8 cellular contexts compared by ENCODE assay signal in the genomic region with DNA sequence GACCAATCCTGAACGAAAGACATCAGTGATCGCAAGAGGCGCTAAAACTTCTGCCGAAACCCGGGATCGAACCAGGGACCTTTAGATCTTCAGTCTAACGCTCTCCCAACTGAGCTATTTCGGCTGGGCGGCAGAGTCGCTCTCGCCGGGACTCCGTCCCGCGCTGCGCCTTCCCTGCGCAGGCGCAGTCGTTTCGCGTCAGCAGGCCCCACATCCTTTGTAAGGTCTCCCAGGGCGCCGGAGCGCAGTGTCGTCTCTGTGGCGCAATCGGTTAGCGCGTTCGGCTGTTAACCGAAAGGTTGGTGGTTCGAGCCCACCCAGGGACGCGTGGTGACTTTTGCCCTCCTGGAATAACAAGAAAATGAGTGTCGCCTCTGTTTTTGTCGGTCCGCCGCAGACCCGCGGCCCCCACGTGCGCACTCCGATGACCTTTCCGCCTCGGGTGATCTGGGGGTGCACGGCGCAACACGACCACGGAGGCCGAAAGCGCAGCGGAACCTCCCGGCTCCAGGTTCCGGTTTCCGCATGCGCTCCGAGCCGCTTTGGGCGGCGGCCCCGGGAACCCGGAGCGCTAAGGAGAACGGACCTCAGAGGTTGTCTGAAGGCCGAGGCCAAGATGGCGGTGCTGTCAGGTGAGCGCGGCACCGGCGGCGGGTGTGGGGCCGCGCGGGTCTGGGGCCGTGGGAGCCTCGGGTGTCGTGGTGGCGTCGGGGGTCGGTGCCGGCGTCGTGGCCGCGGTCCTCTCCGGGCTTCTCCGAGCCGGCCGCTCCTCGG. TPM values are rescaled to one million over a fixed set of nuclear protein-coding genes. Genes with fewer than 3 reads are reported as not detected.
A peak's percentile ranks its signal among the peaks of the same experiment; 100 is the strongest.
DNase-seq lines count a peak whose midpoint lies in the region; ATAC-seq, FAIRE-seq and TF ChIP-seq lines count a peak whose summit lies in the region.

TSS of gene NDUFS7 (plus strand) at position 597 of the 774 bp plus-strand sequence. CDS start at position 617, 20 bp downstream.

- H2AK5ac ChIP-seq in H1 (ENCODE audit: low read depth, low read length) (no peak within 1 kb of the TSS), mesendoderm (ENCODE audit: low read length) (no peak within 1 kb of the TSS)

- peaks cover 0 to 7% (median 3%) of the 10 kb centered on the region in 4 experiments; a peak in 3 of 7 replicates for H3K4me1 ChIP-seq in H1 (replicated peaks in 1 of 4; ENCODE audit: control insufficient read depth in 3 of 4, insufficient read depth in 4 of 4, low read length in 3 of 4)
- H3K4me1 ChIP-seq in mesendoderm (ENCODE audit: control insufficient read depth, low read depth, low read length) = no peaks in the 10 kb centered on the region

- H2BK15ac ChIP-seq in H1 (ENCODE audit: low read length) (no peak within 1 kb of the TSS), mesendoderm (replicated peaks; ENCODE audit: low read depth) (no peak within 1 kb of the TSS)

- H3K27me3 ChIP-seq in H1 (replicated peaks in 1 of 4; ENCODE audit: control insufficient read depth in 3 of 4, extremely low read depth in 1 of 4, insufficient read depth in 3 of 4, low read length in 3 of 4) = no peaks in the 10 kb centered on the region
- no peaks in the 10 kb centered on the region for H3K27me3 ChIP-seq in mesendoderm (ENCODE audit: insufficient read depth, low read length, poor library complexity)

- H3K27ac ChIP-seq in H1 (ENCODE audit: low read depth, low read length) (peak within 1 kb of the TSS; percentile 61; the same call in 1 of the 2 replicates), mesendoderm (ENCODE audit: low read depth, low read length) (peak within 1 kb of the TSS; percentile 76)

- 2% methylated on average over 69 of the region's 90 CpGs; no CpG with 5 or more reads in 1 of the 2 experiments for WGBS in H1 (ENCODE audit: extremely low coverage in 1 of 2, insufficient coverage in 1 of 2, insufficient read length in 1 of 2, insufficient replicate concordance in 2 of 2, low coverage in 1 of 2, low lambda C conversion rate in 2 of 2, missing lambda C conversion rate in 1 of 2), 2 experiments
- WGBS in mesendoderm (ENCODE audit: extremely low coverage, insufficient coverage, low lambda C conversion rate) = no CpG with 5 or more reads among the region's 90 CpGs

- peak in 2 of 3 experiments; percentile 18 to 34; a peak in 2 of 4 replicates for TF ChIP-seq CTCF in H1 (IDR thresholded peaks at IDR 0.05; ENCODE audit: control extremely low read depth in 1 of 3, insufficient read depth in 1 of 3, low read depth in 1 of 3, low read length in 3 of 3)

- H3K79me2 ChIP-seq in H1 (ENCODE audit: control insufficient read depth in 1 of 2, insufficient read depth in 2 of 2, low read length in 2 of 2) (0 out of 4 replicates have a peak, but pooled peaks cover 0 to 4% of the 10 kb centered on the region in 2 experiments), mesendoderm (ENCODE audit: control insufficient read depth, insufficient read depth, low read length) (no peaks in the 10 kb centered on the region)

- H2BK5ac ChIP-seq in H1 (ENCODE audit: low read depth, low read length) = 0 out of 2 replicates have a peak within 1 kb of the TSS, but pooled peaks have one; percentile 78
- no peak within 1 kb of the TSS for H2BK5ac ChIP-seq in mesendoderm (ENCODE audit: low read length)

- H4K5ac ChIP-seq in H1 (ENCODE audit: insufficient read length, low read depth, low read length) (peak within 1 kb of the TSS; percentile 82), mesendoderm (ENCODE audit: low read length) (no peak within 1 kb of the TSS)

- H3K23me2 ChIP-seq in H1 (ENCODE audit: low read depth, low read length) = peaks cover 6% of the 10 kb centered on the region; the same call in 1 of the 2 replicates

- TF ChIP-seq EP300 in H1 (IDR thresholded peaks at IDR 0.05; ENCODE audit: borderline replicate concordance in 1 of 2, low read depth in 2 of 2, low read length in 2 of 2) = peak; percentile 43 to 91

- H3K9me3 ChIP-seq in H1 (ENCODE audit: insufficient read depth in 2 of 2, low read depth in 1 of 2, low read length in 1 of 2) = no peaks in the 10 kb centered on the region

- no peak within 1 kb of the TSS for H2BK20ac ChIP-seq in H1 (ENCODE audit: low read length)

- peaks cover 2 to 13% of the 10 kb centered on the region in 2 experiments for H4K20me1 ChIP-seq in H1 (replicated peaks in 1 of 2; ENCODE audit: control insufficient read depth in 1 of 2, insufficient read depth in 2 of 2, low read length in 2 of 2)

- no peak within 1 kb of the TSS for H4K91ac ChIP-seq in H1 (replicated peaks; ENCODE audit: insufficient read length, low read length)

- H4K8ac ChIP-seq in H1 (ENCODE audit: extremely low read depth, insufficient read depth, low read length) (peak within 1 kb of the TSS; percentile 95), mesendoderm (ENCODE audit: low read depth, low read length) (no peak within 1 kb of the TSS)

- peak within 1 kb of the TSS; percentile 81 to 93 for H3K4me2 ChIP-seq in H1 (ENCODE audit: insufficient read depth in 1 of 2, low read depth in 2 of 2, low read length in 2 of 2)
- peak within 1 kb of the TSS; percentile 88 for H3K4me2 ChIP-seq in mesendoderm (ENCODE audit: low read length)

- no peak within 1 kb of the TSS for H2AFZ ChIP-seq in H1 (ENCODE audit: low read length)

- peak within 1 kb of the TSS; percentile 63 to 88 (median 81) for H3K9ac ChIP-seq in H1 (replicated peaks in 1 of 4; ENCODE audit: extremely low read depth in 1 of 4, low read depth in 3 of 4, low read length in 3 of 4)
- peak within 1 kb of the TSS; percentile 83 for H3K9ac ChIP-seq in mesendoderm (ENCODE audit: low read length)

- H3K23ac ChIP-seq in H1 (ENCODE audit: insufficient read length) (no peak within 1 kb of the TSS), mesendoderm (ENCODE audit: low read length) (no peak within 1 kb of the TSS)

- H2BK12ac ChIP-seq in H1 (ENCODE audit: low read depth, low read length) = no peak within 1 kb of the TSS

- CTCF ChIA-PET in H1 (lab: Charles Lee; ENCODE audit: partially characterized antibody) = interaction anchor here (0.8 to 1.6 kb wide), 6 partner anchors 11 to 106 kb away, joined by 3 to 7 read pairs (median 4); no protein-coding TSS in a partner anchor

- in situ Hi-C loops in Caki2 (cut with HindIII; ENCODE audit: low pct_unique_long_range_greater_than_20kb, low sequenced_read_pairs) = no loop called here

- H3K14ac ChIP-seq in H1 (ENCODE audit: insufficient read length) = no peak within 1 kb of the TSS

- H3K18ac ChIP-seq in H1 (ENCODE audit: extremely low read depth, low read length) (no peak within 1 kb of the TSS; the same call in none of the 2 replicates), mesendoderm (ENCODE audit: low read length) (no peak within 1 kb of the TSS)

- H3K36me3 ChIP-seq in H1 (ENCODE audit: control insufficient read depth in 2 of 4, insufficient read depth in 4 of 4, low read length in 3 of 4) (no peaks in the 10 kb centered on the region; a peak in 1 of 8 replicates), mesendoderm (ENCODE audit: control insufficient read depth, insufficient read depth, low read length) (no peaks in the 10 kb centered on the region)

- H3K4ac ChIP-seq in H1 (replicated peaks; ENCODE audit: insufficient read length, low read depth, low read length) (peak within 1 kb of the TSS; percentile 32), mesendoderm (ENCODE audit: low read depth, low read length) (peak within 1 kb of the TSS; percentile 46)

- H3K79me1 ChIP-seq in H1 (ENCODE audit: low read depth, low read length) (0 out of 2 replicates have a peak, but pooled peaks cover 4% of the 10 kb centered on the region), mesendoderm (ENCODE audit: low read length) (peaks cover 2% of the 10 kb centered on the region)

- H2BK120ac ChIP-seq in H1 (replicated peaks; ENCODE audit: low read depth, low read length) (no peak within 1 kb of the TSS), mesendoderm (ENCODE audit: low read depth, low read length) (no peak within 1 kb of the TSS)

- H3K56ac ChIP-seq in H1 (replicated peaks; ENCODE audit: insufficient read length, low read depth, low read length) (peak within 1 kb of the TSS; percentile 79), mesendoderm (ENCODE audit: low read length) (peak within 1 kb of the TSS; percentile 89)

- peak in 1 of 2 experiments; percentile 63; a peak in 2 of 3 replicates for TF ChIP-seq POLR2A in H1 (IDR thresholded peaks at IDR 0.05; ENCODE audit: control extremely low read depth in 1 of 2, low read depth in 2 of 2, low read length in 2 of 2)

- POLR2A ChIA-PET in H1 (lab: Charles Lee; ENCODE audit: partially characterized antibody) = interaction anchor here (0.9 to 2.7 kb wide), 12 partner anchors 10 to 117 kb away, joined by 3 to 10 read pairs (median 4); partner anchors contain the start of genes CIRBP and FAM174C

- peak in 1 of 2 experiments; percentile 27; a peak in 1 of 4 replicates for TF ChIP-seq RAD21 in H1 (IDR thresholded peaks at IDR 0.05 in 1 of 2, conservative IDR thresholded peaks at IDR 0.05 in 1 of 2; ENCODE audit: low read depth in 2 of 2, low read length in 2 of 2)

- DNase-seq in Caki2 (ENCODE audit: low read depth) = peak; percentile 71
- DNase-seq in HUDEP-2 (lab: John Stamatoyannopoulos, UW; ENCODE audit: unreplicated experiment in 76 of 76) = peak; percentile 69 to 100 (median 94)
- peak; percentile 84 for DNase-seq in NOMO-1 treated with dmso at 0.1 percent for 144 hours (lab: John Stamatoyannopoulos, UW; ENCODE audit: unreplicated experiment)
- peak; percentile 82 to 91 for DNase-seq in activated CD8-positive, alpha-beta memory T cell treated with anti-CD3 and anti-CD28 coated beads for 4 hours (ENCODE audit: low read depth in 2 of 2)
- peak; percentile 79 to 99 for DNase-seq in H1 (ENCODE audit: low read depth in 1 of 2, low spot score in 2 of 2)
- peak; percentile 93 for DNase-seq in mesendoderm
- peak; percentile 89 for DNase-seq in stimulated activated CD8-positive, alpha-beta memory T cell treated with anti-CD3 and anti-CD28 coated beads, Interleukin-15, amount 100 ng/mL, for 1 hour (ENCODE audit: low read depth)

- H3K4me3 ChIP-seq in H1 (ENCODE audit: extremely low read depth in 1 of 4, insufficient read depth in 2 of 4, low read depth in 3 of 4, low read length in 4 of 4) (peak within 1 kb of the TSS; percentile 67 to 91 (median 88)), mesendoderm (ENCODE audit: low read length) (peak within 1 kb of the TSS; percentile 76)

- ATAC-seq in GM21381 (IDR thresholded peaks at IDR 0.05; ENCODE audit: unreplicated experiment) = peak; percentile 72

- FAIRE-seq in H1 (lab: Jason Lieb, UNC) = peak; percentile 88

RNA-seq across cellular contexts. Expression of gene NDUFS7, which starts in this region (rescaled TPM):
- 43.2 and 58.6 TPM in 2 replicates for total RNA-seq in Caki2 (2014; rRNA removed; shearing (Covaris generic); ENCODE audit: low replicate concordance)
- 78.1 and 92.7 TPM in 2 replicates for total RNA-seq in H1 (2021; fragmentation: NEBNext Ultra II Directional; extraction: Animal tissue kit (Norgen Biotek cat#: 25700))
- 309 and 372 TPM in 2 replicates for polyA plus RNA-seq in H1 (2011; rRNA removed)
- 204 TPM for polyA plus RNA-seq in H1 (2011; cell fraction: cytosol; rRNA removed)
- 149 TPM for polyA plus RNA-seq in H1 (2011; cell fraction: nucleus; rRNA removed)
- 58.9 to 109 TPM (median 96.7 TPM) in 4 replicates for polyA plus RNA-seq in H1 (2012, experiment 1 of 2)
- polyA plus RNA-seq in H1 (2012, experiment 2 of 2) = 87.9 TPM
- 55.6 TPM for polyA plus RNA-seq in H1 (2013, experiment 1 of 2)
- 56.3 TPM for polyA plus RNA-seq in H1 (2013, experiment 2 of 2)
- polyA minus RNA-seq in H1 (2011; rRNA and poly(A)+ RNA removed) = 33.3 and 46.7 TPM in 2 replicates
- polyA minus RNA-seq in H1 (2011; cell fraction: cytosol; rRNA and poly(A)+ RNA removed) = 97.7 TPM
- 34.6 TPM for polyA minus RNA-seq in H1 (2011; cell fraction: nucleus; rRNA and poly(A)+ RNA removed)
- 40.8 TPM for polyA plus RNA-seq in mesendoderm (2013, experiment 1 of 2)
- polyA plus RNA-seq in mesendoderm (2013, experiment 2 of 2) = 41.7 TPM

Comparison
In these comparisons a context has a peak if more than half of its experiments do, and no peak if none do; other contexts are left out.
1. Peak in every context shown above with its lines: DNase-seq, ATAC-seq, H3K4me3 ChIP-seq and H3K27ac ChIP-seq.